Comparison of ENCODE assay signal across 1 cellular context in the genomic region with DNA sequence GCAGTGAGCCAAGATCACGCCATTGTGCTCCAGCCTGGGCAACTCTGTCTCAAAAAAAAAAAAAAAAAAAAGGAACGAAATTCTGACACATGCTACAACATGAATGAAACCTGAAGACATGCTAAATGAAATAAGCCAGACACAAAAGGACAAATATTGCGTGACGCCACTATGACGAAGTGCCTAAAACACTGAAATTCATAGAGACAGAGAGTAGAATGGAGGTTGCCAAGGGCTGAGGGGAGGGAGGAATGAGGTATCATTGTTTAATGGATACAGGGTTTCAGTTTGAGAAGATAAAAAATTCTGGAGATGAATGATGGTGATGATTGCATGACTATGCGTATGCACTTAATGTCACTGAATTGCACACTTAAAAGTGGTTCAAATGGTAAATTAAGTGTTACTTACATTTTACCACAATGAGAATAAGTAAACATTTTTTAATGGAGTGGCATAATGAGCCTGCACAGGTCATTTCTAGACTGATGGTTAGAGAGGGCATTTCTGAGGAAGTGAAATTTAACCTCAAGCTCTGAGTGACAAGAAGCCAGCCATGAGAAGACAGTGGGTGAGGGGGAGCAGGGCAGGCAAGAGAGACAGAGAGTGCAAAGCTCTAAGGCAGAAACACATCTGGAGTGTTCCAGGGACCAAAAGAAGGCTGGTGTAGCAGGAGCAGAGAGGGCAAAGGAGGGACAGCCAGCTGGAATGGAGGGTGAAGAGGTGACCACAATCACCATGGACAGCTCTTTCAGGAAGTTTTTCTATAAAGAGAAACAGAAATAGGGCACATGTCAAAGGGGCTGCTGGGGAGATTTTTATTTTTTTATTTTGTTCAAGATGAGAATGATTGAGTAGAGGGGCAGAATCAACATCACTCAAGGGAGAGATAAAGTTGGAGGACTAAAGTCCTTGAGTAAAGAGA.
A peak's percentile ranks its signal among the peaks of the same experiment; 100 is the strongest.
TF ChIP-seq lines count a peak whose summit lies in the region.

No MANE protein-coding gene starts in this region.

TF ChIP-seq in HepG2, 621 proteins besides CTCF, POLR2A, EP300 and RAD21 (continued from another document):
- TF ChIP-seq, protein P1, sequence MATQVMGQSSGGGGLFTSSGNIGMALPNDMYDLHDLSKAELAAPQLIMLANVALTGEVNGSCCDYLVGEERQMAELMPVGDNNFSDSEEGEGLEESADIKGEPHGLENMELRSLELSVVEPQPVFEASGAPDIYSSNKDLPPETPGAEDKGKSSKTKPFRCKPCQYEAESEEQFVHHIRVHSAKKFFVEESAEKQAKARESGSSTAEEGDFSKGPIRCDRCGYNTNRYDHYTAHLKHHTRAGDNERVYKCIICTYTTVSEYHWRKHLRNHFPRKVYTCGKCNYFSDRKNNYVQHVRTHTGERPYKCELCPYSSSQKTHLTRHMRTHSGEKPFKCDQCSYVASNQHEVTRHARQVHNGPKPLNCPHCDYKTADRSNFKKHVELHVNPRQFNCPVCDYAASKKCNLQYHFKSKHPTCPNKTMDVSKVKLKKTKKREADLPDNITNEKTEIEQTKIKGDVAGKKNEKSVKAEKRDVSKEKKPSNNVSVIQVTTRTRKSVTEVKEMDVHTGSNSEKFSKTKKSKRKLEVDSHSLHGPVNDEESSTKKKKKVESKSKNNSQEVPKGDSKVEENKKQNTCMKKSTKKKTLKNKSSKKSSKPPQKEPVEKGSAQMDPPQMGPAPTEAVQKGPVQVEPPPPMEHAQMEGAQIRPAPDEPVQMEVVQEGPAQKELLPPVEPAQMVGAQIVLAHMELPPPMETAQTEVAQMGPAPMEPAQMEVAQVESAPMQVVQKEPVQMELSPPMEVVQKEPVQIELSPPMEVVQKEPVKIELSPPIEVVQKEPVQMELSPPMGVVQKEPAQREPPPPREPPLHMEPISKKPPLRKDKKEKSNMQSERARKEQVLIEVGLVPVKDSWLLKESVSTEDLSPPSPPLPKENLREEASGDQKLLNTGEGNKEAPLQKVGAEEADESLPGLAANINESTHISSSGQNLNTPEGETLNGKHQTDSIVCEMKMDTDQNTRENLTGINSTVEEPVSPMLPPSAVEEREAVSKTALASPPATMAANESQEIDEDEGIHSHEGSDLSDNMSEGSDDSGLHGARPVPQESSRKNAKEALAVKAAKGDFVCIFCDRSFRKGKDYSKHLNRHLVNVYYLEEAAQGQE (IDR thresholded peaks at IDR 0.05; ENCODE audit: borderline replicate concordance in 1 of 2, low read depth in 1 of 2, low read length in 2 of 2), result peak; percentile 43 to 91
- TF ChIP-seq ISX (CRISPR knock-in tag; conservative IDR thresholded peaks at IDR 0.05), result no peak
- TF ChIP-seq MAFF (IDR thresholded peaks at IDR 0.05; ENCODE audit: low read depth, low read length), result no peak
- no peak for TF ChIP-seq MYC (CRISPR knock-in tag; IDR thresholded peaks at IDR 0.05; ENCODE audit: borderline replicate concordance)
- TF ChIP-seq, protein P2, sequence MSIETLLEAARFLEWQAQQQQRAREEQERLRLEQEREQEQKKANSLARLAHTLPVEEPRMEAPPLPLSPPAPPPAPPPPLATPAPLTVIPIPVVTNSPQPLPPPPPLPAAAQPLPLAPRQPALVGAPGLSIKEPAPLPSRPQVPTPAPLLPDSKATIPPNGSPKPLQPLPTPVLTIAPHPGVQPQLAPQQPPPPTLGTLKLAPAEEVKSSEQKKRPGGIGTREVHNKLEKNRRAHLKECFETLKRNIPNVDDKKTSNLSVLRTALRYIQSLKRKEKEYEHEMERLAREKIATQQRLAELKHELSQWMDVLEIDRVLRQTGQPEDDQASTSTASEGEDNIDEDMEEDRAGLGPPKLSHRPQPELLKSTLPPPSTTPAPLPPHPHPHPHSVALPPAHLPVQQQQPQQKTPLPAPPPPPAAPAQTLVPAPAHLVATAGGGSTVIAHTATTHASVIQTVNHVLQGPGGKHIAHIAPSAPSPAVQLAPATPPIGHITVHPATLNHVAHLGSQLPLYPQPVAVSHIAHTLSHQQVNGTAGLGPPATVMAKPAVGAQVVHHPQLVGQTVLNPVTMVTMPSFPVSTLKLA (IDR thresholded peaks at IDR 0.05), result no peak
- TF ChIP-seq, protein P3, sequence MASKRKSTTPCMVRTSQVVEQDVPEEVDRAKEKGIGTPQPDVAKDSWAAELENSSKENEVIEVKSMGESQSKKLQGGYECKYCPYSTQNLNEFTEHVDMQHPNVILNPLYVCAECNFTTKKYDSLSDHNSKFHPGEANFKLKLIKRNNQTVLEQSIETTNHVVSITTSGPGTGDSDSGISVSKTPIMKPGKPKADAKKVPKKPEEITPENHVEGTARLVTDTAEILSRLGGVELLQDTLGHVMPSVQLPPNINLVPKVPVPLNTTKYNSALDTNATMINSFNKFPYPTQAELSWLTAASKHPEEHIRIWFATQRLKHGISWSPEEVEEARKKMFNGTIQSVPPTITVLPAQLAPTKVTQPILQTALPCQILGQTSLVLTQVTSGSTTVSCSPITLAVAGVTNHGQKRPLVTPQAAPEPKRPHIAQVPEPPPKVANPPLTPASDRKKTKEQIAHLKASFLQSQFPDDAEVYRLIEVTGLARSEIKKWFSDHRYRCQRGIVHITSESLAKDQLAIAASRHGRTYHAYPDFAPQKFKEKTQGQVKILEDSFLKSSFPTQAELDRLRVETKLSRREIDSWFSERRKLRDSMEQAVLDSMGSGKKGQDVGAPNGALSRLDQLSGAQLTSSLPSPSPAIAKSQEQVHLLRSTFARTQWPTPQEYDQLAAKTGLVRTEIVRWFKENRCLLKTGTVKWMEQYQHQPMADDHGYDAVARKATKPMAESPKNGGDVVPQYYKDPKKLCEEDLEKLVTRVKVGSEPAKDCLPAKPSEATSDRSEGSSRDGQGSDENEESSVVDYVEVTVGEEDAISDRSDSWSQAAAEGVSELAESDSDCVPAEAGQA (IDR thresholded peaks at IDR 0.05; ENCODE audit: low read depth), result no peak
- TF ChIP-seq, protein P3 (CRISPR knock-in tag; IDR thresholded peaks at IDR 0.05; ENCODE audit: borderline replicate concordance), result no peak
